Comparison of ENCODE assay signal across 8 cellular contexts in genomic region chr2:147843421-147843863, GRCh38. TPM values are rescaled to one million over a fixed set of nuclear protein-coding genes. Genes with fewer than 3 reads are reported as not detected.
DNase-seq lines count a peak whose midpoint lies in the region; ATAC-seq and TF ChIP-seq lines count a peak whose summit lies in the region.

No MANE protein-coding gene starts in this region.

- H3K36me3 ChIP-seq in kidney epithelial cell (ENCODE audit: control insufficient read depth, insufficient read depth, low read length) (no peaks in the 10 kb centered on the region), thoracic aorta (no peaks in the 10 kb centered on the region)

- TF ChIP-seq CTCF in kidney epithelial cell (IDR thresholded peaks at IDR 0.05; ENCODE audit: insufficient read depth, low read length, poor library complexity, severe bottlenecking) = no peak
- no peak for TF ChIP-seq CTCF in thoracic aorta (IDR thresholded peaks at IDR 0.05)

- H3K27me3 ChIP-seq in kidney epithelial cell (ENCODE audit: control insufficient read depth, insufficient read depth, low read length) (no peaks in the 10 kb centered on the region), thoracic aorta (replicated peaks; ENCODE audit: insufficient read depth) (no peaks in the 10 kb centered on the region)

- peak overlapping the region; percentile 74 for H3K4me3 ChIP-seq in kidney epithelial cell (ENCODE audit: low read depth, low read length)
- H3K4me3 ChIP-seq in thoracic aorta = peak overlapping the region; percentile 94

- POLR2A ChIA-PET in activated CD4-positive, alpha-beta T cell treated with anti-CD3 and anti-CD28 coated beads for 36 hours (lab: Charles Lee) = interaction anchor here (0.5 to 2.0 kb wide), 3 partner anchors 177 to 480 kb away, joined by 3 to 7 read pairs (median 4); partner anchors contain the start of genes MBD5 and ORC4
- POLR2A ChIA-PET in activated naive CD8-positive, alpha-beta T cell treated with anti-CD3 and anti-CD28 coated beads, Interleukin-2, amount 10 ng/mL, durations not matched to agents 7 days and 5 days (lab: Charles Lee) = no interaction called here

- H3K4me1 Mint-ChIP-seq in activated CD4-positive, alpha-beta T cell treated with anti-CD3 and anti-CD28 coated beads for 36 hours = peaks cover 33% of the 10 kb centered on the region
- H3K4me1 Mint-ChIP-seq in activated naive CD8-positive, alpha-beta T cell treated with anti-CD3 and anti-CD28 coated beads, Interleukin-2, amount 10 ng/mL, durations not matched to agents 7 days and 5 days = peaks cover 24% of the 10 kb centered on the region

- DNase-seq in activated CD4-positive, alpha-beta T cell treated with anti-CD3 and anti-CD28 coated beads for 36 hours = no peak
- DNase-seq in activated CD4-positive, alpha-beta T cell treated with anti-CD3 and anti-CD28 coated beads for 48 hours = no peak
- DNase-seq in activated naive CD8-positive, alpha-beta T cell treated with anti-CD3 and anti-CD28 coated beads, Interleukin-2, amount 10 ng/mL, durations not matched to agents 7 days and 5 days = no peak
- DNase-seq in kidney epithelial cell (ENCODE audit: low read depth) (no peak), thoracic aorta (ENCODE audit: low spot score) (no peak), germinal center (ENCODE audit: low spot score) (no peak), NCI-H187 (lab: John Stamatoyannopoulos, UW) (no peak), SHP77 (lab: John Stamatoyannopoulos, UW) (no peak)

- H3K27me3 Mint-ChIP-seq in activated CD4-positive, alpha-beta T cell treated with anti-CD3 and anti-CD28 coated beads for 36 hours = peaks cover 17% of the 10 kb centered on the region
- H3K27me3 Mint-ChIP-seq in activated naive CD8-positive, alpha-beta T cell treated with anti-CD3 and anti-CD28 coated beads, Interleukin-2, amount 10 ng/mL, durations not matched to agents 7 days and 5 days = peaks cover 63% of the 10 kb centered on the region

- peaks cover 14 to 26% of the 10 kb centered on the region in 2 donors for H3K4me1 ChIP-seq in thoracic aorta (ENCODE audit: control insufficient read depth in 1 of 2, low read depth in 2 of 2)

- peak overlapping the region; percentile 82 for H3K4me3 Mint-ChIP-seq in activated CD4-positive, alpha-beta T cell treated with anti-CD3 and anti-CD28 coated beads for 36 hours
- peak overlapping the region; percentile 85 for H3K4me3 Mint-ChIP-seq in activated naive CD8-positive, alpha-beta T cell treated with anti-CD3 and anti-CD28 coated beads, Interleukin-2, amount 10 ng/mL, durations not matched to agents 7 days and 5 days

- H3K9me3 ChIP-seq in thoracic aorta = no peaks in the 10 kb centered on the region

- H3K27ac ChIP-seq in thoracic aorta = peak overlapping the region; percentile 94 to 96

- H3K27ac Mint-ChIP-seq in activated CD4-positive, alpha-beta T cell treated with anti-CD3 and anti-CD28 coated beads for 36 hours = peak overlapping the region; percentile 77
- peak overlapping the region; percentile 64 for H3K27ac Mint-ChIP-seq in activated naive CD8-positive, alpha-beta T cell treated with anti-CD3 and anti-CD28 coated beads, Interleukin-2, amount 10 ng/mL, durations not matched to agents 7 days and 5 days

- ATAC-seq in activated CD4-positive, alpha-beta T cell treated with anti-CD3 and anti-CD28 coated beads for 36 hours = no peak
- no peak for ATAC-seq in activated naive CD8-positive, alpha-beta T cell treated with anti-CD3 and anti-CD28 coated beads, Interleukin-2, amount 10 ng/mL, durations not matched to agents 7 days and 5 days (ENCODE audit: low read depth)
- no peak for ATAC-seq in thoracic aorta (ENCODE audit: insufficient number of reproducible peaks, low FRiP score, low read depth)

- H3K36me3 Mint-ChIP-seq in activated CD4-positive, alpha-beta T cell treated with anti-CD3 and anti-CD28 coated beads for 36 hours (ENCODE audit: low read depth) = peaks cover 1% of the 10 kb centered on the region
- peaks cover 6% of the 10 kb centered on the region for H3K36me3 Mint-ChIP-seq in activated naive CD8-positive, alpha-beta T cell treated with anti-CD3 and anti-CD28 coated beads, Interleukin-2, amount 10 ng/mL, durations not matched to agents 7 days and 5 days

- no peaks in the 10 kb centered on the region for H3K9me3 Mint-ChIP-seq in activated CD4-positive, alpha-beta T cell treated with anti-CD3 and anti-CD28 coated beads for 36 hours (ENCODE audit: low read depth)
- no peaks in the 10 kb centered on the region for H3K9me3 Mint-ChIP-seq in activated naive CD8-positive, alpha-beta T cell treated with anti-CD3 and anti-CD28 coated beads, Interleukin-2, amount 10 ng/mL, durations not matched to agents 7 days and 5 days

- CTCF ChIA-PET in activated CD4-positive, alpha-beta T cell treated with anti-CD3 and anti-CD28 coated beads for 36 hours (lab: Charles Lee) = interaction anchor here (0.6 to 1.8 kb wide), 5 partner anchors 13 to 1718 kb away, joined by 3 to 5 read pairs (median 3); no protein-coding TSS in a partner anchor

- intact Hi-C loops in activated CD4-positive, alpha-beta T cell treated with anti-CD3 and anti-CD28 coated beads for 36 hours (cut with DNase I, micrococcal nuclease) = loop anchor here (5.0 to 10.0 kb wide), 5 partner anchors 179 to 1034 kb away; partner anchors contain the start of genes KIF5C (in 1 of the 2), MBD5 (in 1 of the 2) and ORC4 (in 1 of the 2)

RNA-seq across cellular contexts. Expression of gene ACVR2A, which starts 1.4 kb away (rescaled TPM):
- total RNA-seq in activated CD4-positive, alpha-beta T cell treated with anti-CD3 and anti-CD28 coated beads for 36 hours = 1 to 10 TPM; 3.5 TPM
- 1 to 10 TPM; 5.0 to 5.8 TPM for total RNA-seq in activated naive CD8-positive, alpha-beta T cell treated with anti-CD3 and anti-CD28 coated beads, Interleukin-2, amount 10 ng/mL, durations not matched to agents 7 days and 5 days
- total RNA-seq in kidney epithelial cell = 10.5 and 10.7 TPM in 2 replicates
- 10 to 100 TPM in 1 of 2 donors, 1 to 10 TPM in 1; 8.1 to 23.0 TPM for total RNA-seq in thoracic aorta
